Comparison of ENCODE assay signal across 24 cellular contexts in the genomic region with DNA sequence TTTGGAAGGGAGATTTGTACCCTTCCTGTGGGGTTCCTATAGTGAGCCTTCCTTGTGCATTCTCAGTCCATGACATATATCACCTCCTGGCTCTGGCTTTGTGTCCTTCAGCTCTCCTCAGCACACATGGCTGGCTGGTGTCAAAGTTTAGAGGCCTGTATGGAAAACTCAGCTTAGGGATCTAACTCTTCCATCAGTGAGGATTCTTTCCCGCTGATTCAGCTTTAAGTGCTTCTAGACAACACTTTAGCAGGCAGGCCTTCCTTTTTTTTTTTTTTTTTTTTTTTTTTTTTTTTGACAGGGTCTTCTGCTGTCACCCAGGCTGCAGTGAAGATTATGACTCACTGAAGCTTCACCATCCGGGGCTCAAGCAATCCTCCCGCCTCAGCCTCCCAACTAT.
A peak's percentile ranks its signal among the peaks of the same experiment; 100 is the strongest.
DNase-seq lines count a peak whose midpoint lies in the region; ATAC-seq and TF ChIP-seq lines count a peak whose summit lies in the region.
"Had no signal": no experiment of that assay in that cellular context is flagged by ENCODE, and none has a peak within 500 bp of the region (broad histone marks: within the 10 kb centered on the region; RNA-seq: fewer than 3 reads in every experiment).

No MANE protein-coding gene starts in this region.

- no peak overlapping the region for H3K4me2 ChIP-seq in SK-N-SH
- H3K4me2 ChIP-seq: GM23338 had no signal

- no peaks in the 10 kb centered on the region for H3K36me3 Mint-ChIP-seq in activated CD4-positive, alpha-beta memory T cell treated with anti-CD3 and anti-CD28 coated beads for 36 hours
- H3K36me3 Mint-ChIP-seq: activated naive CD8-positive, alpha-beta T cell treated with anti-CD3 and anti-CD28 coated beads, Interleukin-2, amount 10 ng/mL, durations not matched to agents 7 days and 5 days had no signal

- H3K4me3 Mint-ChIP-seq in activated CD4-positive, alpha-beta memory T cell treated with anti-CD3 and anti-CD28 coated beads for 36 hours = no peak overlapping the region
- H3K4me3 Mint-ChIP-seq: activated CD4-positive, alpha-beta T cell treated with anti-CD3 and anti-CD28 coated beads for 36 hours; activated naive CD8-positive, alpha-beta T cell treated with anti-CD3 and anti-CD28 coated beads, Interleukin-2, amount 10 ng/mL, durations not matched to agents 7 days and 5 days; endodermal cell; GM23338; stimulated activated naive CD8-positive, alpha-beta T cell treated with anti-CD3 and anti-CD28 coated beads, Interleukin-15, Interleukin-2, amounts not matched to agents 100 ng/mL and 50 ng/mL, for 24 hours had no signal

- 68% methylated on average over 3 of the region's 3 CpGs for WGBS in SK-N-SH (ENCODE audit: low lambda C conversion rate)
- WGBS in aorta, 2 donors = 88 to 96% methylated on average over 3 of the region's 3 CpGs

- peak; percentile 63 for ATAC-seq in SK-N-SH treated with all-trans-retinoic acid at 6 μM for 48 hours
- no peak for ATAC-seq in aorta (ENCODE audit: low FRiP score)
- ATAC-seq: activated CD4-positive, alpha-beta T cell treated with anti-CD3 and anti-CD28 coated beads for 36 hours; GM23338; Right ventricle myocardium inferior had no signal

- peak overlapping the region in 1 of 2 experiments; percentile 36; a peak in 2 of 4 replicates for H3K27ac ChIP-seq in SK-N-SH (ENCODE audit: low read depth in 2 of 2, low read length in 1 of 2)
- peak overlapping the region; percentile 76 to 96 for H3K27ac ChIP-seq in aorta (ENCODE audit: low read depth in 1 of 2, low read length in 2 of 2)
- H3K27ac ChIP-seq: BLaER1, brain microvascular endothelial cell, prostate gland had no signal

- POLR2A ChIA-PET in SK-N-SH (lab: Yijun Ruan, JAX) = no interaction called here
- POLR2A ChIA-PET in activated CD4-positive, alpha-beta memory T cell treated with anti-CD3 and anti-CD28 coated beads for 36 hours (lab: Charles Lee) = no interaction called here

- CTCF ChIA-PET in SK-N-SH (lab: Yijun Ruan, JAX) = no interaction called here
- CTCF ChIA-PET in activated CD4-positive, alpha-beta memory T cell treated with anti-CD3 and anti-CD28 coated beads for 36 hours (lab: Charles Lee) = no interaction called here

- no peaks in the 10 kb centered on the region for H3K27me3 Mint-ChIP-seq in activated CD4-positive, alpha-beta memory T cell treated with anti-CD3 and anti-CD28 coated beads for 36 hours
- H3K27me3 Mint-ChIP-seq: activated CD4-positive, alpha-beta T cell treated with anti-CD3 and anti-CD28 coated beads for 36 hours; activated naive CD8-positive, alpha-beta T cell treated with anti-CD3 and anti-CD28 coated beads, Interleukin-2, amount 10 ng/mL, durations not matched to agents 7 days and 5 days; stimulated activated naive CD8-positive, alpha-beta T cell treated with anti-CD3 and anti-CD28 coated beads, Interleukin-15, Interleukin-2, amounts not matched to agents 100 ng/mL and 50 ng/mL, for 24 hours had no signal

- no peaks in the 10 kb centered on the region for H3K4me1 Mint-ChIP-seq in activated CD4-positive, alpha-beta memory T cell treated with anti-CD3 and anti-CD28 coated beads for 36 hours (ENCODE audit: low read depth)
- H3K4me1 Mint-ChIP-seq: activated CD4-positive, alpha-beta T cell treated with anti-CD3 and anti-CD28 coated beads for 36 hours; activated naive CD8-positive, alpha-beta T cell treated with anti-CD3 and anti-CD28 coated beads, Interleukin-2, amount 10 ng/mL, durations not matched to agents 7 days and 5 days; endodermal cell had no signal

- TF ChIP-seq CTCF in SK-N-SH (IDR thresholded peaks at IDR 0.05) = no peak

- H3K4me1 ChIP-seq in SK-N-SH (ENCODE audit: control insufficient read depth in 1 of 2, insufficient read depth in 2 of 2, low read depth in 1 of 2, low read length in 1 of 2) (no peaks in the 10 kb centered on the region), adipocyte (ENCODE audit: control insufficient read depth, insufficient read depth, low read length) (peaks cover 33% of the 10 kb centered on the region), aorta (ENCODE audit: control insufficient read depth in 1 of 2, insufficient read depth in 2 of 2, low read length in 2 of 2) (no peaks in the 10 kb centered on the region)
- H3K4me1 ChIP-seq: prostate gland had no signal

- intact Hi-C loops in aorta (cut with DNase I) = loop anchor here in 1 of 2 donors (5.0 to 10.0 kb wide), 2 partner anchors 82 to 175 kb away; a partner anchor contains a TSS
- intact Hi-C loops in activated CD4-positive, alpha-beta memory T cell treated with anti-CD3 and anti-CD28 coated beads for 36 hours (cut with micrococcal nuclease) = no loop called here

- no peaks in the 10 kb centered on the region for H3K27me3 ChIP-seq in SK-N-SH (ENCODE audit: insufficient read depth)
- H3K27me3 ChIP-seq in adipocyte (replicated peaks; ENCODE audit: control insufficient read depth, insufficient read depth, low read length) = no peaks in the 10 kb centered on the region
- H3K27me3 ChIP-seq in aorta (ENCODE audit: control insufficient read depth in 1 of 2, insufficient read depth in 2 of 2, low read length in 1 of 2) = no peaks in the 10 kb centered on the region
- H3K27me3 ChIP-seq in H7 (ENCODE audit: control insufficient read depth, insufficient read depth, low read length) = no peaks in the 10 kb centered on the region
- H3K27me3 ChIP-seq: BLaER1, brain microvascular endothelial cell, heart right ventricle had no signal

- no peaks in the 10 kb centered on the region for H3K9me2 ChIP-seq in SK-N-SH

- no peaks in the 10 kb centered on the region for H3K79me2 ChIP-seq in SK-N-SH (ENCODE audit: insufficient read depth)

- no peaks in the 10 kb centered on the region for H3F3A ChIP-seq in SK-N-SH (replicated peaks; ENCODE audit: insufficient read depth)

- H3K4me3 ChIP-seq in SK-N-SH (ENCODE audit: low read depth in 2 of 2, low read length in 1 of 2) = no peak overlapping the region
- peak overlapping the region; percentile 36 for H3K4me3 ChIP-seq in adipocyte (ENCODE audit: low read length)
- H3K4me3 ChIP-seq in aorta (ENCODE audit: low read length in 2 of 2) = no peak overlapping the region
- no peak overlapping the region for H3K4me3 ChIP-seq in H7 (ENCODE audit: insufficient read depth, low read depth, low read length)
- H3K4me3 ChIP-seq: BLaER1, GM23338, heart right ventricle, prostate gland had no signal

- TF ChIP-seq RAD21 in SK-N-SH (IDR thresholded peaks at IDR 0.05; ENCODE audit: low read length) = no peak

- DNase-seq in SK-N-SH (no peak), adipocyte (ENCODE audit: low read depth) (no peak), kidney tubule cell (ENCODE audit: low spot score) (peak; percentile 85), aorta (no peak), H7 (no peak), NCI-H1930 (lab: John Stamatoyannopoulos, UW) (no peak)
- no peak for DNase-seq in activated CD4-positive, alpha-beta memory T cell treated with anti-CD3 and anti-CD28 coated beads for 36 hours
- DNase-seq: 8988T; activated CD4-positive, alpha-beta T cell treated with anti-CD3 and anti-CD28 coated beads for 36 hours; activated naive CD8-positive, alpha-beta T cell treated with anti-CD3 and anti-CD28 coated beads, Interleukin-2, amount 10 ng/mL, durations not matched to agents 7 days and 5 days; brain microvascular endothelial cell; Calu3; endodermal cell; heart right ventricle; KG1; NCI-H2029 treated with DMSO at 0.1 percent for 48 hours; small intestine; stimulated activated CD4-positive, alpha-beta T cell treated with anti-CD3 and anti-CD28 coated beads, Interleukin-4, amount 100 ng/mL, for 1 hour had no signal

- no peak overlapping the region for H2AFZ ChIP-seq in SK-N-SH (ENCODE audit: low read depth)
- H2AFZ ChIP-seq: GM23338 had no signal

- peaks cover 2% of the 10 kb centered on the region for H3K9me3 Mint-ChIP-seq in activated CD4-positive, alpha-beta memory T cell treated with anti-CD3 and anti-CD28 coated beads for 36 hours
- H3K9me3 Mint-ChIP-seq: activated naive CD8-positive, alpha-beta T cell treated with anti-CD3 and anti-CD28 coated beads, Interleukin-2, amount 10 ng/mL, durations not matched to agents 7 days and 5 days had no signal

- TF ChIP-seq EP300 in SK-N-SH (IDR thresholded peaks at IDR 0.05; ENCODE audit: borderline replicate concordance in 1 of 2, low read depth in 1 of 2, low read length in 1 of 2) = no peak

- no peaks in the 10 kb centered on the region for H3K9me3 ChIP-seq in SK-N-SH
- no peaks in the 10 kb centered on the region for H3K9me3 ChIP-seq in adipocyte (ENCODE audit: control insufficient read depth, low read length)
- no peaks in the 10 kb centered on the region for H3K9me3 ChIP-seq in aorta (ENCODE audit: control insufficient read depth, low read length)
- H3K9me3 ChIP-seq: prostate gland had no signal

- H3K9ac ChIP-seq in SK-N-SH (no peak overlapping the region), adipocyte (ENCODE audit: low read length) (peak overlapping the region; percentile 46)
- H3K9ac ChIP-seq: BLaER1 had no signal

- H3K27ac Mint-ChIP-seq in activated CD4-positive, alpha-beta memory T cell treated with anti-CD3 and anti-CD28 coated beads for 36 hours = no peak overlapping the region
- H3K27ac Mint-ChIP-seq: activated CD4-positive, alpha-beta T cell treated with anti-CD3 and anti-CD28 coated beads for 36 hours; activated naive CD8-positive, alpha-beta T cell treated with anti-CD3 and anti-CD28 coated beads, Interleukin-2, amount 10 ng/mL, durations not matched to agents 7 days and 5 days; endodermal cell; GM23338; stimulated activated naive CD8-positive, alpha-beta T cell treated with anti-CD3 and anti-CD28 coated beads, Interleukin-15, Interleukin-2, amounts not matched to agents 100 ng/mL and 50 ng/mL, for 24 hours had no signal

- no peaks in the 10 kb centered on the region for H3K36me3 ChIP-seq in SK-N-SH (replicated peaks in 1 of 2; ENCODE audit: control insufficient read depth in 1 of 2, insufficient read depth in 2 of 2, low read length in 1 of 2)
- H3K36me3 ChIP-seq in adipocyte (ENCODE audit: control insufficient read depth, insufficient read depth, low read length, severe bottlenecking) = no peaks in the 10 kb centered on the region
- H3K36me3 ChIP-seq in aorta (ENCODE audit: control insufficient read depth in 1 of 2, insufficient read depth in 2 of 2, low read length in 1 of 2) = no peaks in the 10 kb centered on the region
- H3K36me3 ChIP-seq in H7 (replicated peaks; ENCODE audit: control insufficient read depth, insufficient read depth, low read length) = no peaks in the 10 kb centered on the region
- H3K36me3 ChIP-seq: BLaER1, brain microvascular endothelial cell, heart right ventricle, prostate gland had no signal

- no peaks in the 10 kb centered on the region for H4K20me1 ChIP-seq in SK-N-SH (ENCODE audit: insufficient read depth)
- H4K20me1 ChIP-seq: BLaER1 had no signal

TF ChIP-seq in SK-N-SH treated with all-trans-retinoic acid at 6 μM for 48 hours, 23 proteins besides CTCF, POLR2A, EP300 and RAD21 (continues in another document):
- TF ChIP-seq ZNF8 (CRISPR knock-in tag; IDR thresholded peaks at IDR 0.05) (no peak), ESRRG (CRISPR knock-in tag; IDR thresholded peaks at IDR 0.05) (no peak), BACH2 (CRISPR knock-in tag; IDR thresholded peaks at IDR 0.05; ENCODE audit: borderline replicate concordance) (no peak), ZC3H10 (CRISPR knock-in tag; IDR thresholded peaks at IDR 0.05) (no peak)

TF ChIP-seq in SK-N-SH, 30 proteins besides CTCF, POLR2A, EP300 and RAD21 (continues in another document):
- TF ChIP-seq SIN3A (IDR thresholded peaks at IDR 0.05; ENCODE audit: borderline replicate concordance, low read depth, low read length) = no peak
- TF ChIP-seq TAF1 (IDR thresholded peaks at IDR 0.05; ENCODE audit: borderline replicate concordance, low read depth, low read length) = no peak
- TF ChIP-seq RFX5 (IDR thresholded peaks at IDR 0.05; ENCODE audit: low read length) = no peak
